Comparison of ENCODE assay signal across 10 cellular contexts in genomic region chr15:31302778-31303433, GRCh38. TPM values are rescaled to one million over a fixed set of nuclear protein-coding genes. Genes with fewer than 3 reads are reported as not detected.
DNase-seq lines count a peak whose midpoint lies in the region; ATAC-seq, FAIRE-seq and TF ChIP-seq lines count a peak whose summit lies in the region.
"Had no signal": no experiment of that assay in that cellular context is flagged by ENCODE, and none has a peak within 500 bp of the region (broad histone marks: within the 10 kb centered on the region; RNA-seq: fewer than 3 reads in every experiment).

No MANE protein-coding gene starts in this region.

- H3K27me3 Mint-ChIP-seq in activated T-cell treated with anti-CD3 and anti-CD28 coated beads, Interleukin-2, amount 50 U/mL, for 72 hours (ENCODE audit: low read depth): peaks cover 7% of the 10 kb centered on the region

- H3K36me3 Mint-ChIP-seq in activated T-cell treated with anti-CD3 and anti-CD28 coated beads, Interleukin-2, amount 50 U/mL, for 72 hours (ENCODE audit: insufficient read depth in 2 of 2): no peaks in the 10 kb centered on the region

- no peak for DNase-seq in activated T-cell treated with anti-CD3 and anti-CD28 coated beads, Interleukin-2, amount 50 U/mL, for 72 hours
- no peak for DNase-seq in activated T-cell treated with anti-CD3 and anti-CD28 coated beads, Interleukin-2, amount 50 U/mL, for 1 hour
- DNase-seq in NB4 (ENCODE audit: low read depth): no peak
- DNase-seq in fibroblast of mammary gland (ENCODE audit: low read depth): no peak
- peak; percentile 39 for DNase-seq in superior temporal gyrus (ENCODE audit: extremely low spot score)
- DNase-seq in RCC 7860 (ENCODE audit: low spot score): no peak
- DNase-seq in NCI-H1930 (lab: John Stamatoyannopoulos, UW): no peak
- DNase-seq: body of pancreas, Kasumi-1 had no signal

- no peak for TF ChIP-seq POLR2A in NB4 (IDR thresholded peaks at IDR 0.05; ENCODE audit: extremely low read depth, insufficient read length)

- H3K4me3 ChIP-seq in NB4 (ENCODE audit: low read depth, low read length) (no peak overlapping the region), fibroblast of mammary gland (ENCODE audit: control insufficient read depth, low read depth, low read length) (no peak overlapping the region)
- H3K4me3 ChIP-seq: body of pancreas had no signal

- peak; percentile 54 to 60 for ATAC-seq in activated T-cell treated with anti-CD3 and anti-CD28 coated beads, Interleukin-2, amount 50 U/mL, for 72 hours (replicated peaks in 1 of 2)
- no peak for ATAC-seq in SK-N-SH treated with all-trans-retinoic acid at 6 μM for 48 hours
- ATAC-seq: body of pancreas had no signal

- FAIRE-seq in RCC 7860 (lab: Jason Lieb, UNC): no peak

- H3K9me3 Mint-ChIP-seq in activated T-cell treated with anti-CD3 and anti-CD28 coated beads, Interleukin-2, amount 50 U/mL, for 72 hours: no peaks in the 10 kb centered on the region

- peaks cover 40% of the 10 kb centered on the region for H3K4me1 Mint-ChIP-seq in activated T-cell treated with anti-CD3 and anti-CD28 coated beads, Interleukin-2, amount 50 U/mL, for 72 hours (ENCODE audit: low read depth)

- H3K4me3 Mint-ChIP-seq in activated T-cell treated with anti-CD3 and anti-CD28 coated beads, Interleukin-2, amount 50 U/mL, for 72 hours: no peak overlapping the region

- no peak overlapping the region for H3K27ac Mint-ChIP-seq in activated T-cell treated with anti-CD3 and anti-CD28 coated beads, Interleukin-2, amount 50 U/mL, for 72 hours

- peak; percentile 32 for TF ChIP-seq CTCF in NB4 (IDR thresholded peaks at IDR 0.05; ENCODE audit: low read depth, low read length)
- peak; percentile 18 for TF ChIP-seq CTCF in fibroblast of mammary gland (conservative IDR thresholded peaks at IDR 0.05; ENCODE audit: control insufficient read depth, insufficient read depth, low read depth, low read length)

TF ChIP-seq in SK-N-SH treated with all-trans-retinoic acid at 6 μM for 48 hours, 23 proteins besides CTCF, POLR2A, EP300 and RAD21:
- TF ChIP-seq ARNTL (CRISPR knock-in tag; IDR thresholded peaks at IDR 0.05; ENCODE audit: borderline replicate concordance, low read depth): no peak
- no peak for TF ChIP-seq ZNF565 (CRISPR knock-in tag; conservative IDR thresholded peaks at IDR 0.05; ENCODE audit: low read depth)
- TF ChIP-seq ZC3H10 (CRISPR knock-in tag; IDR thresholded peaks at IDR 0.05): no peak
- no peak for TF ChIP-seq ISL1 (CRISPR knock-in tag; IDR thresholded peaks at IDR 0.05)
- no peak for TF ChIP-seq ZFP30 (CRISPR knock-in tag; IDR thresholded peaks at IDR 0.05)
- TF ChIP-seq GLIS3 (CRISPR knock-in tag; IDR thresholded peaks at IDR 0.05): no peak
- TF ChIP-seq BACH2 (CRISPR knock-in tag; IDR thresholded peaks at IDR 0.05; ENCODE audit: borderline replicate concordance): no peak
- TF ChIP-seq ZNF8 (CRISPR knock-in tag; IDR thresholded peaks at IDR 0.05): no peak
- TF ChIP-seq ZFP3 (CRISPR knock-in tag; IDR thresholded peaks at IDR 0.05): no peak
- TF ChIP-seq CSDC2 (CRISPR knock-in tag; IDR thresholded peaks at IDR 0.05): no peak
- no peak for TF ChIP-seq RARB (CRISPR knock-in tag; IDR thresholded peaks at IDR 0.05)
- no peak for TF ChIP-seq SNAI2 (CRISPR knock-in tag; IDR thresholded peaks at IDR 0.05)
- no peak for TF ChIP-seq POU6F1 (CRISPR knock-in tag; IDR thresholded peaks at IDR 0.05; ENCODE audit: borderline replicate concordance, low read depth)
- no peak for TF ChIP-seq OSR1 (CRISPR knock-in tag; IDR thresholded peaks at IDR 0.05)
- no peak for TF ChIP-seq PATZ1 (CRISPR knock-in tag; IDR thresholded peaks at IDR 0.05; ENCODE audit: borderline replicate concordance)

RNA-seq across cellular contexts. Expression of gene KLF13, which starts 23.7 kb away (rescaled TPM):
- total RNA-seq in activated T-cell treated with anti-CD3 and anti-CD28 coated beads, Interleukin-2, amount 50 U/mL, for 72 hours: 100 to 1,000 TPM; 260 to 273 TPM
